In the genomic region with DNA sequence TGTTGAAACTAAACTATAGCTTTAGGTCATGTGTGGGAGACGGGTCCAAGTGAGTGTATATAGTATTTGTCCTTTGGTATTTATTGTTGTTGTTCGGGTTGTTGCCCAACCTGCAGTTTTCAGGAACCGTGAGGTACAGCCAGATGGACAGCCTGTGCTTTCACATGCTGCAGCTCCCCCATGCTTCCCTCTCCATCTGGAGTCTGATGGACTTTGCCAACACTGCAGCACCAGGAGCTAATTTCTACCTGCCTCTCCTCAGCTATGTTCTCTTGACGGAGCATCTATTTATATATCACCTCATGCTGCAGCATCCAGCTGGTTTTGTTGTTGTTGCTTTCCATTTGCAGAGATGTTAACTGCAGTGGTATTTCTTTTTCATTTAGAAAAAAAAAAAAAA, we compare ENCODE assay signal across 29 cellular contexts.
"Had no signal": no experiment of that assay in that cellular context is flagged by ENCODE, and none has a peak within 500 bp of the region (broad histone marks: within the 10 kb centered on the region; RNA-seq: fewer than 3 reads in every experiment).

No MANE protein-coding gene starts in this region.

- H2AFZ ChIP-seq: parathyroid adenoma had no signal

- H3K4me3 ChIP-seq: right atrium auricular region, suprapubic skin, tibial nerve had no signal

- H3K27me3 ChIP-seq: brain microvascular endothelial cell, right atrium auricular region, suprapubic skin, tibial nerve had no signal

- FAIRE-seq: astrocyte had no signal

- H3K9ac ChIP-seq: parathyroid adenoma had no signal

- DNase-seq: activated CD4-positive, alpha-beta memory T cell treated with anti-CD3 and anti-CD28 coated beads for 36 hours; activated CD4-positive, alpha-beta T cell treated with anti-CD3 and anti-CD28 coated beads, Interleukin-2, amount 10 ng/mL, durations not matched to agents 24 days and 14 days; activated CD8-positive, alpha-beta memory T cell treated with anti-CD3 and anti-CD28 coated beads, Interleukin-2, amount 50 U/mL, for 4 hours; activated gamma-delta T cell; activated naive CD4-positive, alpha-beta T cell treated with anti-CD3 and anti-CD28 coated beads, Interleukin-2, amount 10 ng/mL, durations not matched to agents 7 days and 5 days; activated naive CD8-positive, alpha-beta T cell treated with anti-CD3 and anti-CD28 coated beads, Interleukin-2, amount 10 ng/mL, durations not matched to agents 7 days and 5 days; activated T-cell treated with anti-CD3 and anti-CD28 coated beads, Interleukin-2, amount 50 U/mL, for 1 hour; amniotic stem cell; brain microvascular endothelial cell; endodermal cell; foreskin fibroblast; head of caudate nucleus; hypothalamus; immature natural killer cell; midbrain; naive thymus-derived CD4-positive, alpha-beta T cell; occipital lobe; stimulated activated CD4-positive, alpha-beta T cell treated with anti-CD3 and anti-CD28 coated beads, Interleukin-15, amount 100 ng/mL, for 24 hours; stimulated activated CD4-positive, alpha-beta T cell treated with anti-CD3 and anti-CD28 coated beads, Interleukin-2, amount 100 ng/mL, for 24 hours; stimulated activated naive B cell treated with anti-CD40 and anti-IgM and Interleukin-4, amounts not matched to agents 10 μg/mL and 1 μg/mL and 100 μg/mL, for 72 hours; T-helper 1 cell had no signal

- H3K79me2 ChIP-seq: parathyroid adenoma had no signal

- H3K4me1 ChIP-seq: parathyroid adenoma, right atrium auricular region, suprapubic skin, tibial nerve had no signal

- H3K27ac ChIP-seq: brain microvascular endothelial cell, parathyroid adenoma, right atrium auricular region, suprapubic skin, tibial nerve, VCaP had no signal

- H3K36me3 ChIP-seq: brain microvascular endothelial cell, right atrium auricular region, suprapubic skin, tibial nerve had no signal

- ATAC-seq: activated CD4-positive, CD25-positive, alpha-beta regulatory T cell treated with anti-CD3 and anti-CD28 coated beads, Interleukin-2, amount 50 U/mL, for 24 hours; esophagus mucosa; naive thymus-derived CD4-positive, alpha-beta T cell; stimulated activated naive B cell treated with anti-CD40 and anti-IgM and Interleukin-4, amounts not matched to agents 10 μg/mL and 1 μg/mL and 100 μg/mL, for 72 hours had no signal
